Comparison of ENCODE assay signal across 10 cellular contexts in the genomic region with DNA sequence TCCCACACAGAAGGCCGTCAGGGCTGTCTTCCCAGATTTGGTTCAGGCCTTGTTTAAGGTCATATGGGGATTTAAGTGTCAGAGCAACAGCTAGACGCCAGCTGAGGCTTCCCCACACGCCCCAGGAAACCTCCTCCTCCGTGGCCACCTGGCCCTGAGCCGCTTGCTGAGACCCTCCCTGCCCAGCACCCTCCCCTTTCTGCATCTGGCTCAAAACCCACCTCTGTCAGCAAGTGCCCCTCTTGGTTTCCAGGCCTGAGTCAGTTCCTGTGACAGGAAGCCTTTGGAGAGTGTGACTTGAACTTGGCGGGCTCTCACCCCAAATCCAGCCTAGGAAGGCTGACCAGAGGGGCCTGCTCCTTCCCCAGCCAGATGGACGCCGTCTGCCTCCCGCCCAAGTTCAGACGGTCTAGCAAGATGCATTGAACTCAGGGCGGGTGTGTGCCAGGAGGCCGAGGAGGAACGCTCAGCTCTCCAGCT. TPM values are rescaled to one million over a fixed set of nuclear protein-coding genes. Genes with fewer than 3 reads are reported as not detected.
DNase-seq lines count a peak whose midpoint lies in the region; ATAC-seq lines count a peak whose summit lies in the region.
"Had no signal": no experiment of that assay in that cellular context is flagged by ENCODE, and none has a peak within 500 bp of the region (broad histone marks: within the 10 kb centered on the region; RNA-seq: fewer than 3 reads in every experiment).

No MANE protein-coding gene starts in this region.

- H3K4me3 Mint-ChIP-seq in activated naive CD8-positive, alpha-beta T cell treated with anti-CD3 and anti-CD28 coated beads, Interleukin-2, amount 10 ng/mL, durations not matched to agents 7 days and 5 days, result peak overlapping the region; percentile 59
- peak overlapping the region; percentile 64 to 74 for H3K4me3 Mint-ChIP-seq in stimulated activated naive CD8-positive, alpha-beta T cell treated with anti-CD3 and anti-CD28 coated beads, Interleukin-15, amount 100 ng/mL, for 72 hours

- DNase-seq in DMS79 treated with DMSO at 0.1 percent for 48 hours (lab: John Stamatoyannopoulos, UW) (peak; percentile 53), DMS79 (lab: John Stamatoyannopoulos, UW) (no peak), islet precursor cell (peak; percentile 52), HPDE6-E6E7 (ENCODE audit: extremely low spot score) (no peak)
- DNase-seq in activated naive CD8-positive, alpha-beta T cell treated with anti-CD3 and anti-CD28 coated beads, Interleukin-2, amount 10 ng/mL, durations not matched to agents 7 days and 5 days, result peak; percentile 65
- peak; percentile 37 to 53 for DNase-seq in stimulated activated naive CD8-positive, alpha-beta T cell treated with anti-CD3 and anti-CD28 coated beads, Interleukin-15, amount 100 ng/mL, for 72 hours
- DNase-seq in stimulated activated CD4-positive, alpha-beta T cell treated with anti-CD3 and anti-CD28 coated beads, Interleukin-15, amount 100 ng/mL, for 24 hours, result no peak

- peak; percentile 2 for ATAC-seq in activated naive CD8-positive, alpha-beta T cell treated with anti-CD3 and anti-CD28 coated beads, Interleukin-2, amount 10 ng/mL, durations not matched to agents 7 days and 5 days (ENCODE audit: low read depth)
- ATAC-seq in stimulated activated naive CD8-positive, alpha-beta T cell treated with anti-CD3 and anti-CD28 coated beads, Interleukin-15, amount 100 ng/mL, for 72 hours, result peak; percentile 1
- ATAC-seq in HG03280 (IDR thresholded peaks at IDR 0.05; ENCODE audit: unreplicated experiment), result no peak

- no peaks in the 10 kb centered on the region for H3K27me3 Mint-ChIP-seq in activated naive CD8-positive, alpha-beta T cell treated with anti-CD3 and anti-CD28 coated beads, Interleukin-2, amount 10 ng/mL, durations not matched to agents 7 days and 5 days
- H3K27me3 Mint-ChIP-seq in stimulated activated naive CD8-positive, alpha-beta T cell treated with anti-CD3 and anti-CD28 coated beads, Interleukin-15, amount 100 ng/mL, for 72 hours, result no peaks in the 10 kb centered on the region

- H3K27ac Mint-ChIP-seq in activated naive CD8-positive, alpha-beta T cell treated with anti-CD3 and anti-CD28 coated beads, Interleukin-2, amount 10 ng/mL, durations not matched to agents 7 days and 5 days, result peak overlapping the region; percentile 88
- peak overlapping the region; percentile 93 to 95 for H3K27ac Mint-ChIP-seq in stimulated activated naive CD8-positive, alpha-beta T cell treated with anti-CD3 and anti-CD28 coated beads, Interleukin-15, amount 100 ng/mL, for 72 hours

- POLR2A ChIA-PET in activated naive CD8-positive, alpha-beta T cell treated with anti-CD3 and anti-CD28 coated beads, Interleukin-2, amount 10 ng/mL, durations not matched to agents 7 days and 5 days (lab: Charles Lee), result interaction anchor here (0.7 to 3.6 kb wide), 18 partner anchors 8 to 529 kb away, joined by 3 to 32 read pairs (median 4); a partner anchor contains a TSS

- H3K36me3 Mint-ChIP-seq in activated naive CD8-positive, alpha-beta T cell treated with anti-CD3 and anti-CD28 coated beads, Interleukin-2, amount 10 ng/mL, durations not matched to agents 7 days and 5 days, result no peaks in the 10 kb centered on the region

- H3K4me1 Mint-ChIP-seq in activated naive CD8-positive, alpha-beta T cell treated with anti-CD3 and anti-CD28 coated beads, Interleukin-2, amount 10 ng/mL, durations not matched to agents 7 days and 5 days, result peaks cover 52% of the 10 kb centered on the region
- peaks cover 88% of the 10 kb centered on the region for H3K4me1 Mint-ChIP-seq in stimulated activated naive CD8-positive, alpha-beta T cell treated with anti-CD3 and anti-CD28 coated beads, Interleukin-15, amount 100 ng/mL, for 72 hours

- H3K9me3 Mint-ChIP-seq in activated naive CD8-positive, alpha-beta T cell treated with anti-CD3 and anti-CD28 coated beads, Interleukin-2, amount 10 ng/mL, durations not matched to agents 7 days and 5 days, result no peaks in the 10 kb centered on the region
- H3K9me3 Mint-ChIP-seq in stimulated activated naive CD8-positive, alpha-beta T cell treated with anti-CD3 and anti-CD28 coated beads, Interleukin-15, amount 100 ng/mL, for 72 hours, result no peaks in the 10 kb centered on the region

RNA-seq across cellular contexts. Expression of a gene that starts 0.6 kb away (rescaled TPM):
- total RNA-seq in activated naive CD8-positive, alpha-beta T cell treated with anti-CD3 and anti-CD28 coated beads, Interleukin-2, amount 10 ng/mL, durations not matched to agents 7 days and 5 days, result 10 to 100 TPM; 28.0 to 31.2 TPM
- total RNA-seq: A172, SK-MEL-5 had no signal

RNA-seq across cellular contexts. Expression of a gene that starts 27.0 kb away (rescaled TPM):
- total RNA-seq in activated naive CD8-positive, alpha-beta T cell treated with anti-CD3 and anti-CD28 coated beads, Interleukin-2, amount 10 ng/mL, durations not matched to agents 7 days and 5 days, result 1 to 10 TPM; 1.4 to 3.1 TPM
- total RNA-seq: A172, SK-MEL-5 had no signal

RNA-seq across cellular contexts. Expression of a gene that starts 52.5 kb away (rescaled TPM):
- under 1 TPM in 1 of 2 experiments, not detected in 1; 0.31 TPM for total RNA-seq in activated naive CD8-positive, alpha-beta T cell treated with anti-CD3 and anti-CD28 coated beads, Interleukin-2, amount 10 ng/mL, durations not matched to agents 7 days and 5 days

Comparison
In these comparisons a context has a peak if more than half of its experiments do, and no peak if none do; other contexts are left out.
1. DNase-seq: peak in DMS79 treated with DMSO at 0.1 percent for 48 hours (single experiment), activated naive CD8-positive, alpha-beta T cell treated with anti-CD3 and anti-CD28 coated beads, Interleukin-2, amount 10 ng/mL, durations not matched to agents 7 days and 5 days (single experiment), islet precursor cell (single experiment) and stimulated activated naive CD8-positive, alpha-beta T cell treated with anti-CD3 and anti-CD28 coated beads, Interleukin-15, amount 100 ng/mL, for 72 hours (2 of 2); none in DMS79 (single experiment), stimulated activated CD4-positive, alpha-beta T cell treated with anti-CD3 and anti-CD28 coated beads, Interleukin-15, amount 100 ng/mL, for 24 hours (single experiment) and HPDE6-E6E7 (single experiment).